ENCODE assay signal across 19 cellular contexts in genomic region chr1:194155962-194156361, GRCh38.
"Had no signal": no experiment of that assay in that cellular context is flagged by ENCODE, and none has a peak within 500 bp of the region (broad histone marks: within the 10 kb centered on the region; RNA-seq: fewer than 3 reads in every experiment).

No MANE protein-coding gene starts in this region.

- H3K27me3 ChIP-seq: ovary, right atrium auricular region, right lobe of liver, tibial nerve, uterus had no signal

- H3K4me3 ChIP-seq: left ventricle myocardium inferior, lung, ovary, right atrium auricular region, right lobe of liver, tibial nerve, uterus had no signal

- H3K36me3 ChIP-seq: left ventricle myocardium inferior, ovary, right atrium auricular region, right lobe of liver, tibial nerve, uterus had no signal

- H3K27ac ChIP-seq: left ventricle myocardium inferior, ovary, right atrium auricular region, right lobe of liver, tibial nerve, uterus had no signal

- H3K4me1 ChIP-seq: left ventricle myocardium inferior, right atrium auricular region, right lobe of liver, tibial nerve, uterus had no signal

- ATAC-seq: natural killer cell; right lobe of liver; stimulated activated effector memory CD8-positive, alpha-beta T cell treated with anti-CD3 and anti-CD28 coated beads, Interleukin-12 subunit alpha, Interleukin-12 subunit beta, amount 100 ng/mL, for 72 hours; stimulated activated naive CD8-positive, alpha-beta T cell treated with anti-CD3 and anti-CD28 coated beads, Interleukin-15, amount 100 ng/mL, for 72 hours had no signal

- DNase-seq: islet precursor cell; left ventricle myocardium inferior; mesendoderm; naive B cell; natural killer cell; nephron progenitor cell; ovary; right lobe of liver; stimulated activated CD4-positive, alpha-beta T cell treated with anti-CD3 and anti-CD28 coated beads, Interleukin-12 subunit alpha, Interleukin-12 subunit beta, amount 100 ng/mL, for 4 hours; stimulated activated CD4-positive, alpha-beta T cell treated with anti-CD3 and anti-CD28 coated beads, Interleukin-15, amount 100 ng/mL, for 24 hours; stimulated activated CD4-positive, alpha-beta T cell treated with anti-CD3 and anti-CD28 coated beads, Interleukin-4, amount 100 ng/mL, for 24 hours; stimulated activated naive CD4-positive, alpha-beta T cell; stimulated activated naive CD8-positive, alpha-beta T cell treated with anti-CD3 and anti-CD28 coated beads, Interleukin-15, amount 100 ng/mL, for 72 hours; substantia nigra; uterus had no signal

- H3K9me3 ChIP-seq: ovary, right lobe of liver, uterus had no signal
